In genomic region chr4:76896731-76897521, GRCh38 we compare ENCODE assay signal across 10 cellular contexts. TPM values are rescaled to one million over a fixed set of nuclear protein-coding genes. Genes with fewer than 3 reads are reported as not detected.
DNase-seq lines count a peak whose midpoint lies in the region; ATAC-seq, FAIRE-seq and TF ChIP-seq lines count a peak whose summit lies in the region.
"Had no signal": no experiment of that assay in that cellular context is flagged by ENCODE, and none has a peak within 500 bp of the region (broad histone marks: within the 10 kb centered on the region; RNA-seq: fewer than 3 reads in every experiment).

No MANE protein-coding gene starts in this region.

- CTCF ChIA-PET in GM12878 (lab: Yijun Ruan, JAX) = interaction anchor here (0.6 kb wide), 1 partner anchor 1640 kb away, joined by 4 read pairs; no protein-coding TSS in a partner anchor

- H3K9me3 ChIP-seq in GM12878 (replicated peaks; ENCODE audit: control insufficient read depth, insufficient read depth, low read length) = no peaks in the 10 kb centered on the region; the same call in 2 of the 3 replicates

- no peak for TF ChIP-seq POLR2A in GM12878 (IDR thresholded peaks at IDR 0.05; ENCODE audit: low read depth, low read length)

- no peak overlapping the region for H3K27ac ChIP-seq in GM12878 (ENCODE audit: control insufficient read depth, insufficient read depth)
- H3K27ac ChIP-seq: HL-60 had no signal

- H4K20me1 ChIP-seq in GM12878 (ENCODE audit: control insufficient read depth, insufficient read depth) = no peaks in the 10 kb centered on the region

- no peaks in the 10 kb centered on the region for H3K36me3 ChIP-seq in GM12878 (ENCODE audit: control insufficient read depth in 2 of 2, insufficient read depth in 2 of 2, low read length in 1 of 2)

- H3K9ac ChIP-seq in GM12878 (ENCODE audit: control insufficient read depth, insufficient read depth, low read length) = no peak overlapping the region; the same call in 1 of the 2 replicates

- RAD21 ChIA-PET in GM12878 (lab: Charles Lee; ENCODE audit: unreplicated experiment) = no interaction called here

- H3K4me3 ChIP-seq in AG09309 (ENCODE audit: control insufficient read depth, low read depth, low read length) (peak overlapping the region; percentile 30), GM12878 (peak overlapping the region; percentile 67)

- peak overlapping the region; percentile 59 for H2AFZ ChIP-seq in GM12878 (ENCODE audit: control insufficient read depth, low read depth, low read length)

- intact Hi-C loops in GM12878 (cut with micrococcal nuclease; ENCODE audit: unreplicated experiment) = no loop called here

- SMC1A ChIA-PET in GM12878 (lab: Charles Lee; ENCODE audit: uncharacterized antibody, unreplicated experiment) = no interaction called here

- H3K27me3 ChIP-seq in GM12878 (replicated peaks in 1 of 2; ENCODE audit: control insufficient read depth in 2 of 2, insufficient read depth in 2 of 2, low read length in 1 of 2) = peaks cover 11 to 12% of the 10 kb centered on the region in 2 experiments

- H3K4me2 ChIP-seq in GM12878 (ENCODE audit: control insufficient read depth, insufficient read depth) = peak overlapping the region; percentile 92

- BruUV-seq in GM12878 (replicated peaks; lab: Mats Ljungman, UMichigan) = no TSS peak

- peak; percentile 38 for ATAC-seq in GM18909 (IDR thresholded peaks at IDR 0.05; ENCODE audit: poor library complexity, unreplicated experiment)
- ATAC-seq in GM12878 = peak; percentile 29
- no peak for ATAC-seq in HG03039 (IDR thresholded peaks at IDR 0.05; ENCODE audit: unreplicated experiment)

- FAIRE-seq in GM12878 (lab: Jason Lieb, UNC) = no peak

- no peaks in the 10 kb centered on the region for H3K4me1 ChIP-seq in GM12878 (ENCODE audit: control insufficient read depth, insufficient read depth, low read length)

- POLR2A ChIA-PET in GM12878 (lab: Charles Lee) = no interaction called here

- in situ Hi-C loops in GM12878 (cut with MboI) = no loop called here

- TF ChIP-seq CTCF in AG09309 (IDR thresholded peaks at IDR 0.05; ENCODE audit: control insufficient read depth, insufficient read depth, low read depth, low read length, missing control alignments) (no peak), GM12878 (IDR thresholded peaks at IDR 0.05 in 2 of 3, conservative IDR thresholded peaks at IDR 0.05 in 1 of 3; ENCODE audit: control insufficient read depth in 2 of 3, extremely low read depth in 1 of 3, insufficient read depth in 1 of 3, low read depth in 3 of 3, low read length in 3 of 3) (no peak)

- TF ChIP-seq RAD21 in GM12878 (IDR thresholded peaks at IDR 0.05; ENCODE audit: insufficient read depth, low read depth, low read length) = no peak

- 17% methylated on average over 76 of the region's 76 CpGs for WGBS in GM12878 (ENCODE audit: insufficient coverage, insufficient replicate concordance, low lambda C conversion rate, missing lambda C conversion rate)

- TF ChIP-seq EP300 in GM12878 (IDR thresholded peaks at IDR 0.05; ENCODE audit: borderline replicate concordance in 1 of 2, control insufficient read depth in 1 of 2, low read depth in 2 of 2, low read length in 2 of 2) = no peak

- DNase-seq in AG09309 (ENCODE audit: low read depth) (no peak), NCI-H2227 (lab: John Stamatoyannopoulos, UW; ENCODE audit: unreplicated experiment) (peak; percentile 39), GM12878 (ENCODE audit: low read depth, low spot score) (no peak), iPS-NIHi7 (ENCODE audit: extremely low spot score) (peak; percentile 56), medulla oblongata (ENCODE audit: extremely low spot score) (no peak)
- DNase-seq in stimulated activated CD4-positive, alpha-beta T cell treated with anti-CD3 and anti-CD28 coated beads, Interleukin-1b, Interleukin-23, amount 100 ng/mL, for 4 hours (ENCODE audit: low read depth in 2 of 2) = peak; percentile 19 to 29

- no peaks in the 10 kb centered on the region for H3K79me2 ChIP-seq in GM12878 (ENCODE audit: control insufficient read depth, insufficient read depth, low read length)

TF ChIP-seq in GM12878, 131 proteins besides CTCF, POLR2A, EP300 and RAD21:
- TF ChIP-seq SUZ12 (IDR thresholded peaks at IDR 0.05; ENCODE audit: unreplicated experiment) (peak; percentile 90), FOXM1 (IDR thresholded peaks at IDR 0.05; ENCODE audit: low read depth, low read length) (no peak), ZZZ3 (IDR thresholded peaks at IDR 0.05; ENCODE audit: control insufficient read depth, insufficient read length, low read depth) (no peak)
- TF ChIP-seq, protein P1, sequence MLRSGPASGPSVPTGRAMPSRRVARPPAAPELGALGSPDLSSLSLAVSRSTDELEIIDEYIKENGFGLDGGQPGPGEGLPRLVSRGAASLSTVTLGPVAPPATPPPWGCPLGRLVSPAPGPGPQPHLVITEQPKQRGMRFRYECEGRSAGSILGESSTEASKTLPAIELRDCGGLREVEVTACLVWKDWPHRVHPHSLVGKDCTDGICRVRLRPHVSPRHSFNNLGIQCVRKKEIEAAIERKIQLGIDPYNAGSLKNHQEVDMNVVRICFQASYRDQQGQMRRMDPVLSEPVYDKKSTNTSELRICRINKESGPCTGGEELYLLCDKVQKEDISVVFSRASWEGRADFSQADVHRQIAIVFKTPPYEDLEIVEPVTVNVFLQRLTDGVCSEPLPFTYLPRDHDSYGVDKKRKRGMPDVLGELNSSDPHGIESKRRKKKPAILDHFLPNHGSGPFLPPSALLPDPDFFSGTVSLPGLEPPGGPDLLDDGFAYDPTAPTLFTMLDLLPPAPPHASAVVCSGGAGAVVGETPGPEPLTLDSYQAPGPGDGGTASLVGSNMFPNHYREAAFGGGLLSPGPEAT (IDR thresholded peaks at IDR 0.05; ENCODE audit: low read depth) = no peak
TF ChIP-seq in GM12878: peak in this region for 1.

RNA-seq across cellular contexts. Expression of gene SOWAHB, which starts 1.0 kb away (rescaled TPM):
- total RNA-seq in GM12878 (2013; cell fraction: nucleolus; rRNA removed) = not detected in 2 replicates
- total RNA-seq in GM12878 (2014; rRNA removed) = 0.05 and 0.06 TPM in 2 replicates
- total RNA-seq in GM12878 (2014; rRNA removed; fragmentation: Illumina TruSeq; extraction: Trizol) = 0.04 and 0.09 TPM in 2 replicates
- total RNA-seq in GM12878 (2021) = 0.05 and 0.10 TPM in 2 replicates
- polyA plus RNA-seq in GM12878 (2011; ENCODE audit: low read depth) = 0.89 TPM
- 0.03 TPM in 1 of 2 replicates, not detected in the other for polyA plus RNA-seq in GM12878 (2011; rRNA removed)
- not detected in 2 replicates for polyA plus RNA-seq in GM12878 (2011; cell fraction: cytosol; rRNA removed)
- not detected in 2 replicates for polyA plus RNA-seq in GM12878 (2011; cell fraction: nucleus; rRNA removed)
- 0.92 and 1.3 TPM in 2 replicates for polyA plus RNA-seq in GM12878 (2012)
- polyA plus RNA-seq in GM12878 (2014; fragmentation: Illumina TruSeq; extraction: Trizol) = 0.01 and 0.06 TPM in 2 replicates
- polyA plus RNA-seq in GM12878 (2014; fragmentation: Nextera tagmentation; extraction: Ambion mirVana) = not detected
- polyA plus RNA-seq in GM12878 (2014; rRNA removed) = 0.04 and 0.13 TPM in 2 replicates
- polyA plus RNA-seq in GM12878 (2016; fragmentation: Nextera tagmentation; extraction: Ambion mirVana) = not detected
- polyA minus RNA-seq in GM12878 (2011; rRNA and poly(A)+ RNA removed) = not detected in 2 replicates
- not detected in 2 replicates for polyA minus RNA-seq in GM12878 (2011; cell fraction: cytosol; rRNA and poly(A)+ RNA removed)
- polyA minus RNA-seq in GM12878 (2011; cell fraction: nucleus; rRNA and poly(A)+ RNA removed) = not detected in 2 replicates
- total RNA-seq: mononuclear cell had no signal

RNA-seq across cellular contexts. Expression of gene SEPTIN11, which starts 52.6 kb away (rescaled TPM):
- total RNA-seq in GM12878 (2013; cell fraction: nucleolus; rRNA removed) = 183 and 197 TPM in 2 replicates
- 62.6 and 74.3 TPM in 2 replicates for total RNA-seq in GM12878 (2014; rRNA removed)
- 156 and 160 TPM in 2 replicates for total RNA-seq in GM12878 (2014; rRNA removed; fragmentation: Illumina TruSeq; extraction: Trizol)
- total RNA-seq in GM12878 (2021) = 89.7 and 99.9 TPM in 2 replicates
- 32.3 TPM for polyA plus RNA-seq in GM12878 (2011; ENCODE audit: low read depth)
- 154 and 201 TPM in 2 replicates for polyA plus RNA-seq in GM12878 (2011; rRNA removed)
- 46.1 and 98.3 TPM in 2 replicates for polyA plus RNA-seq in GM12878 (2011; cell fraction: cytosol; rRNA removed)
- 52.8 and 69.0 TPM in 2 replicates for polyA plus RNA-seq in GM12878 (2011; cell fraction: nucleus; rRNA removed)
- polyA plus RNA-seq in GM12878 (2012) = 45.7 and 54.2 TPM in 2 replicates
- polyA plus RNA-seq in GM12878 (2014; fragmentation: Illumina TruSeq; extraction: Trizol) = 89.0 and 102 TPM in 2 replicates
- polyA plus RNA-seq in GM12878 (2014; fragmentation: Nextera tagmentation; extraction: Ambion mirVana) = 10 to 100 TPM; 24.7 to 27.1 TPM
- 46.7 and 49.4 TPM in 2 replicates for polyA plus RNA-seq in GM12878 (2014; rRNA removed)
- polyA plus RNA-seq in GM12878 (2016; fragmentation: Nextera tagmentation; extraction: Ambion mirVana) = 10 to 100 TPM; 93.5 to 93.9 TPM
- 122 and 219 TPM in 2 replicates for polyA minus RNA-seq in GM12878 (2011; rRNA and poly(A)+ RNA removed)
- 43.3 and 43.5 TPM in 2 replicates for polyA minus RNA-seq in GM12878 (2011; cell fraction: cytosol; rRNA and poly(A)+ RNA removed)
- 67.1 and 100 TPM in 2 replicates for polyA minus RNA-seq in GM12878 (2011; cell fraction: nucleus; rRNA and poly(A)+ RNA removed)

Comparison
In these comparisons a context has a peak if more than half of its experiments do, and no peak if none do; other contexts are left out.
1. DNase-seq: peak in NCI-H2227 (single experiment), iPS-NIHi7 (single experiment) and stimulated activated CD4-positive, alpha-beta T cell treated with anti-CD3 and anti-CD28 coated beads, Interleukin-1b, Interleukin-23, amount 100 ng/mL, for 4 hours (2 of 2); none in AG09309 (single experiment), GM12878 (single experiment) and medulla oblongata (single experiment).